In the genomic region with DNA sequence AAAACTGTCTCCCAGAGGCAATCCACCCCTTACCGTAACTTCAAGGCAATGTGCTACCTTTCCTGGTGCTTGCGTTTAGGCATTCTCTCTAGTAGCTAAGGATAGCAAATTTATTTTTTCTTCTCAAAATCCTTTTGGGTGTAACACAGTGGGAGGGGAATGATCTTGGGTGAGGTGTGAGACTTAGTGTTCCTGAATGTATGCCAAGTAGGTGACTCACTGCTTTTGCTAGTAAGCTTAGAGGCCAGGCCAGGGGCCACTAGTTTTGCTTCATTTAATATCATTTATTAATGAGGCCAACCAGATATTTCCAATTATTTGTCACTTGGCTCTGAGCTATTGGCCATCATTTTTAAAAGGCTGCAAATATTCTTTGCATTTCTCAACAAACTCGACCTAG, we compare ENCODE assay signal across 14 cellular contexts.
A peak's percentile ranks its signal among the peaks of the same experiment; 100 is the strongest.
DNase-seq lines count a peak whose midpoint lies in the region; ATAC-seq and TF ChIP-seq lines count a peak whose summit lies in the region.
"Had no signal": no experiment of that assay in that cellular context is flagged by ENCODE, and none has a peak within 500 bp of the region (broad histone marks: within the 10 kb centered on the region; RNA-seq: fewer than 3 reads in every experiment).

No MANE protein-coding gene starts in this region.

- H3K4me3 ChIP-seq in HEK293 (ENCODE audit: low read depth, low read length) (no peak overlapping the region), fibroblast of pulmonary artery (replicated peaks; ENCODE audit: low read depth, low read length) (no peak overlapping the region), esophagus squamous epithelium (no peak overlapping the region)
- H3K4me3 ChIP-seq: lung had no signal

- TF ChIP-seq CTCF in HEK293 (tag by site-specific recombination; IDR thresholded peaks at IDR 0.05) (no peak), RWPE1 (conservative IDR thresholded peaks at IDR 0.05; ENCODE audit: low read depth) (no peak), fibroblast of pulmonary artery (IDR thresholded peaks at IDR 0.05; ENCODE audit: low read length, missing control alignments) (no peak), esophagus squamous epithelium (IDR thresholded peaks at IDR 0.05) (no peak)

- no peak for TF ChIP-seq POLR2A in esophagus squamous epithelium (IDR thresholded peaks at IDR 0.05)

- no peaks in the 10 kb centered on the region for H3K9me3 ChIP-seq in HEK293 (ENCODE audit: control insufficient read depth, insufficient read depth, low read depth, low read length)
- no peaks in the 10 kb centered on the region for H3K9me3 ChIP-seq in esophagus squamous epithelium

- intact Hi-C loops in sciatic nerve (cut with DNase I) (no loop called here), esophagus squamous epithelium (cut with DNase I) (no loop called here)

- H3K27me3 ChIP-seq in esophagus squamous epithelium = no peaks in the 10 kb centered on the region

- POLR2A ChIA-PET in HEK293 (lab: Yijun Ruan, JAX) = no interaction called here
- POLR2A ChIA-PET in RWPE1 (lab: Yijun Ruan, JAX; ENCODE audit: low non-redundant PET) = no interaction called here

- peak; percentile 85 for DNase-seq in RWPE1 (ENCODE audit: low spot score)
- peak; percentile 65 for DNase-seq in fibroblast of pulmonary artery (ENCODE audit: low read depth)
- no peak for DNase-seq in sciatic nerve (ENCODE audit: low spot score)
- DNase-seq in esophagus squamous epithelium (lab: John Stamatoyannopoulos, UW) = no peak
- no peak for DNase-seq in stimulated activated CD4-positive, alpha-beta T cell treated with anti-CD3 and anti-CD28 coated beads, Interleukin-15, amount 100 ng/mL, for 24 hours
- DNase-seq in SHP77 treated with DMSO at 0.1 percent for 48 hours (lab: John Stamatoyannopoulos, UW) = no peak
- DNase-seq: activated naive CD4-positive, alpha-beta T cell treated with anti-CD3 and anti-CD28 coated beads, Interleukin-2, amount 50 U/mL, for 16 hours; CD4-positive, alpha-beta T cell; NCI-H1048; NCI-H510A; posterior cingulate gyrus had no signal

- 34 to 57% methylated on average over 3 of the region's 3 CpGs for WGBS in esophagus squamous epithelium, 2 donors

- H3K36me3 ChIP-seq in HEK293 (ENCODE audit: control insufficient read depth in 2 of 2, insufficient read depth in 1 of 2, low read length in 2 of 2) = no peaks in the 10 kb centered on the region
- no peaks in the 10 kb centered on the region for H3K36me3 ChIP-seq in esophagus squamous epithelium

- H3K27ac ChIP-seq in HEK293 (ENCODE audit: extremely low read depth, low read depth, low read length) = no peak overlapping the region
- H3K27ac ChIP-seq in RWPE1 = peak overlapping the region; percentile 68; the same call in 1 of the 2 replicates
- peak overlapping the region in 2 of 4 donors; percentile 42 to 76 for H3K27ac ChIP-seq in esophagus squamous epithelium
- H3K27ac ChIP-seq: HL-60 had no signal

- CTCF ChIA-PET in HEK293 (lab: Yijun Ruan, JAX) (interaction anchor here (0.6 kb wide), 1 partner anchor 899 kb away, joined by 3 read pairs; no protein-coding TSS in a partner anchor), RWPE1 (lab: Yijun Ruan, JAX) (interaction anchor here (1.3 kb wide), 1 partner anchor 101 kb away, joined by 4 read pairs; no protein-coding TSS in a partner anchor)

- H3K4me1 ChIP-seq in HEK293 (ENCODE audit: control insufficient read depth, insufficient read depth, low read length) (no peaks in the 10 kb centered on the region), esophagus squamous epithelium (peaks cover 4 to 23% (median 12%) of the 10 kb centered on the region in 3 donors)

- peak; percentile 64 for ATAC-seq in sciatic nerve

TF ChIP-seq in HEK293, 187 proteins besides CTCF, POLR2A, EP300 and RAD21:
- TF ChIP-seq ZNF121 (tag by site-specific recombination; IDR thresholded peaks at IDR 0.05) (no peak), GFI1B (tag by site-specific recombination; IDR thresholded peaks at IDR 0.05) (no peak), GLIS1 (tag by site-specific recombination; IDR thresholded peaks at IDR 0.05) (0 out of 2 replicates have a peak, but pooled peaks have one; percentile 8)

Comparison
In these comparisons a context has a peak if more than half of its experiments do, and no peak if none do; other contexts are left out.
1. DNase-seq: peak in RWPE1 (single experiment) and fibroblast of pulmonary artery (single experiment); none in sciatic nerve (single experiment), esophagus squamous epithelium (single experiment), stimulated activated CD4-positive, alpha-beta T cell treated with anti-CD3 and anti-CD28 coated beads, Interleukin-15, amount 100 ng/mL, for 24 hours (single experiment) and SHP77 treated with DMSO at 0.1 percent for 48 hours (single experiment).